ENCODE assay signal across 9 cellular contexts in the genomic region with DNA sequence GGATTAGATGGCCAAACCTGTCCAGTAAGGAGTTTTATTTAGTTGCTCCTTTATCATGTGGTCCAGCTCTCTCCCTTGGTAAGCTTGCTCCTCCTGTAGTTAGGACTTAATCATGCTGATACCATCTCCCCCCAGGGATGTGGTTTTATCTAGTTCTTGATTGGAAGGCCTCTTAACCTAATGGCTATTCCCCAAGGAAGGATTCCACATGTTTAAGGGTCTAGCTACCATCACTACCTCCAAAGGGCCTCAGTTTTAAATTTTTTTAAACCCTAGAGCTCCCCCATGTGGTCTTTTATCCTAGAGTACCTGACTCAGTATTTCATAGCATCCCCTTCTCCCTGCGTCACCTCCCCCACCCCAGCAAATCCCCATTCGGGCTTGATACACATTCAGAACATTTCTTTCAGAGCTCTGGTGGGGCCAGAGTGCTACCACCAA. TPM values are rescaled to one million over a fixed set of nuclear protein-coding genes. Genes with fewer than 3 reads are reported as not detected.
DNase-seq lines count a peak whose midpoint lies in the region; ATAC-seq and TF ChIP-seq lines count a peak whose summit lies in the region.
"Had no signal": no experiment of that assay in that cellular context is flagged by ENCODE, and none has a peak within 500 bp of the region (broad histone marks: within the 10 kb centered on the region; RNA-seq: fewer than 3 reads in every experiment).

No MANE protein-coding gene starts in this region.

- H3K27me3 ChIP-seq in adipocyte (replicated peaks; ENCODE audit: control insufficient read depth, insufficient read depth, low read length) = no peaks in the 10 kb centered on the region
- no peaks in the 10 kb centered on the region for H3K27me3 ChIP-seq in lower lobe of right lung (ENCODE audit: low read depth)
- no peaks in the 10 kb centered on the region for H3K27me3 ChIP-seq in aorta (ENCODE audit: control insufficient read depth in 1 of 2, insufficient read depth in 2 of 2, low read length in 1 of 2)

- H3K27ac ChIP-seq in lower lobe of right lung = no peak overlapping the region
- H3K27ac ChIP-seq in aorta (ENCODE audit: low read depth in 1 of 2, low read length in 2 of 2) = peak overlapping the region in 1 of 2 donors; percentile 4

- H3K9me3 ChIP-seq in adipocyte (ENCODE audit: control insufficient read depth, low read length) = no peaks in the 10 kb centered on the region
- H3K9me3 ChIP-seq in lower lobe of right lung = no peaks in the 10 kb centered on the region
- no peaks in the 10 kb centered on the region for H3K9me3 ChIP-seq in aorta (ENCODE audit: control insufficient read depth, low read length)

- H3K36me3 ChIP-seq in adipocyte (ENCODE audit: control insufficient read depth, insufficient read depth, low read length, severe bottlenecking) (peaks cover 87% of the 10 kb centered on the region), lower lobe of right lung (peaks cover 100% of the 10 kb centered on the region), aorta (ENCODE audit: control insufficient read depth in 1 of 2, insufficient read depth in 2 of 2, low read length in 1 of 2) (peaks cover 6 to 12% of the 10 kb centered on the region in 2 donors)

- H3K4me1 ChIP-seq in adipocyte (ENCODE audit: control insufficient read depth, insufficient read depth, low read length) (peaks cover 84% of the 10 kb centered on the region), lower lobe of right lung (peaks cover 33% of the 10 kb centered on the region), aorta (ENCODE audit: control insufficient read depth in 1 of 2, insufficient read depth in 2 of 2, low read length in 2 of 2) (no peaks in the 10 kb centered on the region)

- intact Hi-C loops in lower lobe of right lung (cut with DNase I) (no loop called here), aorta (cut with DNase I) (no loop called here)

- DNase-seq in D341Med (ENCODE audit: low spot score) = peak; percentile 70
- DNase-seq in HT1080 (ENCODE audit: low read depth) = peak; percentile 56
- DNase-seq in adipocyte (ENCODE audit: low read depth) = peak; percentile 54
- no peak for DNase-seq in lower lobe of right lung
- no peak for DNase-seq in central memory CD4-positive, alpha-beta T cell
- DNase-seq in aorta = no peak
- no peak for DNase-seq in NCI-H146 (lab: John Stamatoyannopoulos, UW)
- DNase-seq in stimulated activated CD4-positive, alpha-beta T cell treated with anti-CD3 and anti-CD28 coated beads, Interleukin-4, amount 100 ng/mL, for 24 hours = no peak

- ATAC-seq in lower lobe of right lung (no peak), aorta (ENCODE audit: low FRiP score) (no peak)

- peak; percentile 20 for TF ChIP-seq CTCF in lower lobe of right lung (IDR thresholded peaks at IDR 0.05)

- H3K4me3 ChIP-seq in adipocyte (ENCODE audit: low read length) (no peak overlapping the region), lower lobe of right lung (no peak overlapping the region), aorta (ENCODE audit: low read length in 2 of 2) (no peak overlapping the region)

- 61 to 67% methylated on average over 2 of the region's 2 CpGs for WGBS in aorta, 2 donors

- peak overlapping the region; percentile 60 for H3K9ac ChIP-seq in adipocyte (ENCODE audit: low read length)

RNA-seq across cellular contexts. Expression of a gene that starts 22.5 kb away (rescaled TPM):
- total RNA-seq in HT1080 (2014; rRNA removed; shearing (Covaris generic)) = 12.3 and 18.9 TPM in 2 replicates
- 6.9 and 9.9 TPM in 2 replicates for polyA plus RNA-seq in HT1080 (2015; cell fraction: cytosol; rRNA removed)
- polyA plus RNA-seq in HT1080 (2015; cell fraction: nucleus; rRNA removed) = 76.6 and 83.4 TPM in 2 replicates
- total RNA-seq in lower lobe of right lung (17.5 TPM), aorta (10 to 100 TPM; 21.2 to 44.5 TPM)
- polyA plus RNA-seq in aorta = 10 to 100 TPM in 1 of 2 donors, 1 to 10 TPM in 1; 3.6 to 68.4 TPM

RNA-seq across cellular contexts. Expression of a gene that starts 24.3 kb away (rescaled TPM):
- 88.1 and 98.4 TPM in 2 replicates for total RNA-seq in HT1080 (2014; rRNA removed; shearing (Covaris generic))
- 33.6 and 42.4 TPM in 2 replicates for polyA plus RNA-seq in HT1080 (2015; cell fraction: cytosol; rRNA removed)
- polyA plus RNA-seq in HT1080 (2015; cell fraction: nucleus; rRNA removed) = 88.7 and 97.6 TPM in 2 replicates
- total RNA-seq in lower lobe of right lung = 34.3 TPM
- 10 to 100 TPM; 11.5 to 22.5 TPM for total RNA-seq in aorta
- 10 to 100 TPM in 1 of 2 donors, 1 to 10 TPM in 1; 8.8 to 36.3 TPM for polyA plus RNA-seq in aorta

RNA-seq across cellular contexts. Expression of a gene that starts 24.9 kb away (rescaled TPM):
- total RNA-seq in HT1080 (2014; rRNA removed; shearing (Covaris generic)) = 166 and 243 TPM in 2 replicates
- 660 and 801 TPM in 2 replicates for polyA plus RNA-seq in HT1080 (2015; cell fraction: cytosol; rRNA removed)
- polyA plus RNA-seq in HT1080 (2015; cell fraction: nucleus; rRNA removed) = 739 and 834 TPM in 2 replicates
- 767 TPM for total RNA-seq in lower lobe of right lung
- 100 to 1,000 TPM; 578 to 688 TPM for total RNA-seq in aorta
- polyA plus RNA-seq in aorta = 100 to 1,000 TPM; 510 to 513 TPM

RNA-seq across cellular contexts. Expression of a gene that starts 30.5 kb away (rescaled TPM):
- not detected in 2 replicates for total RNA-seq in HT1080 (2014; rRNA removed; shearing (Covaris generic))
- not detected in 2 replicates for polyA plus RNA-seq in HT1080 (2015; cell fraction: cytosol; rRNA removed)
- polyA plus RNA-seq in HT1080 (2015; cell fraction: nucleus; rRNA removed) = not detected in 2 replicates
- total RNA-seq in lower lobe of right lung = not detected
- not detected for total RNA-seq in aorta
- polyA plus RNA-seq in aorta = 10 to 100 TPM in 1 of 2 donors, 1 to 10 TPM in 1; 5.1 to 14.4 TPM
- total RNA-seq: mononuclear cell had no signal

RNA-seq across cellular contexts. Expression of a gene that starts 35.3 kb away (rescaled TPM):
- 70.7 and 100 TPM in 2 replicates for total RNA-seq in HT1080 (2014; rRNA removed; shearing (Covaris generic))
- 89.7 and 99.4 TPM in 2 replicates for polyA plus RNA-seq in HT1080 (2015; cell fraction: cytosol; rRNA removed)
- 46.5 and 55.1 TPM in 2 replicates for polyA plus RNA-seq in HT1080 (2015; cell fraction: nucleus; rRNA removed)
- 216 TPM for total RNA-seq in lower lobe of right lung
- total RNA-seq in aorta = 100 to 1,000 TPM in 1 of 2 donors, 10 to 100 TPM in 1; 94.6 to 104 TPM
- polyA plus RNA-seq in aorta = 100 to 1,000 TPM; 107 to 224 TPM

Comparison
In these comparisons a context has a peak if more than half of its experiments do, and no peak if none do; other contexts are left out.
1. DNase-seq: peak in D341Med (single experiment), HT1080 (single experiment) and adipocyte (single experiment); none in lower lobe of right lung (single experiment), central memory CD4-positive, alpha-beta T cell (single experiment), aorta (0 of 2), NCI-H146 (single experiment) and stimulated activated CD4-positive, alpha-beta T cell treated with anti-CD3 and anti-CD28 coated beads, Interleukin-4, amount 100 ng/mL, for 24 hours (single experiment).